ENCODE assay signal across 9 cellular contexts in genomic region chr2:171347591-171348032, GRCh38.
DNase-seq lines count a peak whose midpoint lies in the region; ATAC-seq and TF ChIP-seq lines count a peak whose summit lies in the region.
"Had no signal": no experiment of that assay in that cellular context is flagged by ENCODE, and none has a peak within 500 bp of the region (broad histone marks: within the 10 kb centered on the region; RNA-seq: fewer than 3 reads in every experiment).

No MANE protein-coding gene starts in this region.

- peak overlapping the region; percentile 69 for H2BK120ac ChIP-seq in IMR-90 (ENCODE audit: low read depth, low read length)

- no peak for TF ChIP-seq RAD21 in IMR-90 (IDR thresholded peaks at IDR 0.05; ENCODE audit: low read length)

- peaks cover 1% of the 10 kb centered on the region for H3K36me3 Mint-ChIP-seq in central memory CD8-positive, alpha-beta T cell (ENCODE audit: insufficient read depth)

- DNase-seq in GF-D8 (lab: John Stamatoyannopoulos, UW) (peak; percentile 43), IMR-90 (peak; percentile 93), prostate gland (ENCODE audit: low spot score) (peak; percentile 22), inferior parietal cortex (ENCODE audit: extremely low spot score) (no peak)
- no peak for DNase-seq in central memory CD8-positive, alpha-beta T cell (ENCODE audit: low spot score in 2 of 2)

- peak overlapping the region; percentile 86 for H2BK5ac ChIP-seq in IMR-90 (ENCODE audit: low read depth, low read length, poor library complexity, severe bottlenecking)

- peak overlapping the region; percentile 41 for H3K27ac Mint-ChIP-seq in central memory CD8-positive, alpha-beta T cell (ENCODE audit: low read depth)

- dilution Hi-C loops in IMR-90 (cut with HindIII; ENCODE audit: low sequenced_read_pairs, unreplicated experiment), result no loop called here

- H3K9me3 ChIP-seq in IMR-90 (ENCODE audit: control insufficient read depth, insufficient read depth, low read length) (no peaks in the 10 kb centered on the region), prostate gland (no peaks in the 10 kb centered on the region)

- H2BK20ac ChIP-seq in IMR-90 (ENCODE audit: low read depth, low read length), result peak overlapping the region; percentile 85

- peak overlapping the region; percentile 57; the same call in 1 of the 2 replicates for H2AK5ac ChIP-seq in IMR-90 (ENCODE audit: low read depth, low read length)

- H2AFZ ChIP-seq in IMR-90 (replicated peaks; ENCODE audit: low read length, poor library complexity), result peak overlapping the region; percentile 69

- no peak overlapping the region for H3K4me3 Mint-ChIP-seq in central memory CD8-positive, alpha-beta T cell
- H3K4me3 Mint-ChIP-seq: neural crest cell had no signal

- H2AK9ac ChIP-seq in IMR-90 (replicated peaks; ENCODE audit: low read depth, low read length, poor library complexity), result peak overlapping the region; percentile 92

- TF ChIP-seq POLR2A in IMR-90 (IDR thresholded peaks at IDR 0.05; ENCODE audit: low read depth, low read length) (no peak), prostate gland (IDR thresholded peaks at IDR 0.05) (no peak)

- POLR2A ChIA-PET in IMR-90 (lab: Charles Lee; ENCODE audit: unreplicated experiment), result no interaction called here

- ATAC-seq in IMR-90 (ENCODE audit: low read depth) (peak; percentile 96), HG03196 (IDR thresholded peaks at IDR 0.05; ENCODE audit: unreplicated experiment) (no peak), GM21786 (IDR thresholded peaks at IDR 0.05; ENCODE audit: unreplicated experiment) (no peak), HG03159 (IDR thresholded peaks at IDR 0.05; ENCODE audit: unreplicated experiment) (no peak)
- ATAC-seq in central memory CD8-positive, alpha-beta T cell (replicated peaks; ENCODE audit: extremely low read depth, poor library complexity, severe bottlenecking), result no peak

- TF ChIP-seq CTCF in IMR-90 (conservative IDR thresholded peaks at IDR 0.05; ENCODE audit: low read depth, low read length) (no peak), prostate gland (IDR thresholded peaks at IDR 0.05) (no peak)

- peak overlapping the region; percentile 67; the same call in 1 of the 2 replicates for H3K18ac ChIP-seq in IMR-90 (ENCODE audit: low read depth, low read length)

- H4K5ac ChIP-seq in IMR-90 (ENCODE audit: low read depth, low read length), result peak overlapping the region; percentile 8; the same call in 1 of the 2 replicates

- peak overlapping the region; percentile 49; the same call in 1 of the 2 replicates for H3K23ac ChIP-seq in IMR-90 (ENCODE audit: low read depth, low read length)

- no CpG with 5 or more reads among the region's 3 CpGs for WGBS in IMR-90 (ENCODE audit: extremely low coverage in 2 of 2, insufficient read length in 1 of 2), 2 experiments
- 28% methylated on average over 3 of the region's 3 CpGs for WGBS in prostate gland

- no TSS peak for BruUV-seq in IMR-90 (replicated peaks; lab: Mats Ljungman, UMichigan)

- H3K4me1 Mint-ChIP-seq in central memory CD8-positive, alpha-beta T cell, result peaks cover 21% of the 10 kb centered on the region
- H3K4me1 Mint-ChIP-seq: neural crest cell had no signal

- H3K4me1 ChIP-seq in IMR-90 (ENCODE audit: control insufficient read depth, insufficient read depth, low read length) (peaks cover 11% of the 10 kb centered on the region), prostate gland (replicated peaks) (peaks cover 8% of the 10 kb centered on the region)

- no peaks in the 10 kb centered on the region for H4K20me1 ChIP-seq in IMR-90 (ENCODE audit: insufficient read depth, low read length)

- H3K9ac ChIP-seq in IMR-90 (ENCODE audit: low read depth, low read length), result no peak overlapping the region

- no peak overlapping the region for H3K56ac ChIP-seq in IMR-90 (ENCODE audit: extremely low read depth, insufficient read depth, low read length)

- H3K4me3 ChIP-seq in IMR-90 (ENCODE audit: insufficient read depth, low read depth, low read length) (no peak overlapping the region), prostate gland (no peak overlapping the region)

- peak overlapping the region; percentile 82 for H3K4me2 ChIP-seq in IMR-90 (ENCODE audit: low read depth, low read length)

- H3K4ac ChIP-seq in IMR-90 (ENCODE audit: low read depth, low read length), result peak overlapping the region; percentile 64

- peaks cover 13% of the 10 kb centered on the region; the same call in 1 of the 2 replicates for H3K9me1 ChIP-seq in IMR-90 (ENCODE audit: insufficient read depth, low read length)

- H3K27me3 Mint-ChIP-seq in central memory CD8-positive, alpha-beta T cell, result no peaks in the 10 kb centered on the region

- in situ Hi-C loops in IMR-90 (cut with MboI; ENCODE audit: low sequenced_read_pairs), result no loop called here

- peaks cover 0 to 10% of the 10 kb centered on the region in 2 experiments; a peak in 1 of 4 replicates for H3K79me1 ChIP-seq in IMR-90 (ENCODE audit: low read depth in 1 of 2, low read length in 2 of 2)

- H3K27ac ChIP-seq in IMR-90 (ENCODE audit: insufficient read depth, low read length), result peak overlapping the region; percentile 19; the same call in 1 of the 2 replicates
- peak overlapping the region; percentile 36 to 49 for H3K27ac ChIP-seq in prostate gland

- intact Hi-C loops in IMR-90 (cut with micrococcal nuclease) (loop anchor here (5.0 kb wide), 1 partner anchor 65 kb away; no protein-coding TSS in a partner anchor), prostate gland (cut with DNase I) (loop anchor here (5.0 kb wide), 1 partner anchor 70 kb away; no protein-coding TSS in a partner anchor)

- CTCF ChIA-PET in IMR-90 (lab: Yijun Ruan, JAX), result interaction anchor here (0.6 to 1.3 kb wide), 4 partner anchors 30 to 823 kb away, joined by 3 to 4 read pairs (median 3); no protein-coding TSS in a partner anchor

- H3K9me3 Mint-ChIP-seq in central memory CD8-positive, alpha-beta T cell, result no peaks in the 10 kb centered on the region
- H3K9me3 Mint-ChIP-seq: neural crest cell had no signal

- H2BK15ac ChIP-seq in IMR-90 (ENCODE audit: low read depth, low read length), result peak overlapping the region; percentile 13; the same call in 1 of the 3 replicates

- H3K14ac ChIP-seq in IMR-90 (replicated peaks; ENCODE audit: low read depth, low read length), result peak overlapping the region; percentile 56

- H3K36me3 ChIP-seq in IMR-90 (ENCODE audit: control insufficient read depth, insufficient read depth, low read length) (no peaks in the 10 kb centered on the region), prostate gland (no peaks in the 10 kb centered on the region)

- 0 out of 2 replicates have a peak overlapping the region, but pooled peaks have one; percentile 61 for H4K91ac ChIP-seq in IMR-90 (ENCODE audit: insufficient read depth, low read depth, low read length)

- H4K8ac ChIP-seq in IMR-90 (ENCODE audit: low read depth in 2 of 2, low read length in 2 of 2), result peak overlapping the region in 1 of 2 experiments; percentile 76; a peak in 2 of 4 replicates

- H3K27me3 ChIP-seq in IMR-90 (ENCODE audit: control insufficient read depth, insufficient read depth, low read length), result no peaks in the 10 kb centered on the region
- H3K27me3 ChIP-seq in prostate gland (replicated peaks; ENCODE audit: insufficient read depth), result no peaks in the 10 kb centered on the region

TF ChIP-seq in IMR-90, 13 proteins besides CTCF, POLR2A, EP300 and RAD21:
- TF ChIP-seq USF2 (IDR thresholded peaks at IDR 0.05; ENCODE audit: low read depth, low read length), result 0 out of 2 replicates have a peak, but pooled peaks have one; percentile 11
- no peak for TF ChIP-seq FOS (IDR thresholded peaks at IDR 0.05; ENCODE audit: low read depth, low read length)
- no peak for TF ChIP-seq CEBPB (IDR thresholded peaks at IDR 0.05; ENCODE audit: low read depth, low read length)
- no peak for TF ChIP-seq CHD1 (IDR thresholded peaks at IDR 0.05; ENCODE audit: low read depth, low read length)
- TF ChIP-seq NFE2L2 (IDR thresholded peaks at IDR 0.05; ENCODE audit: low read depth, low read length), result no peak
- TF ChIP-seq MAZ (IDR thresholded peaks at IDR 0.05; ENCODE audit: borderline replicate concordance, low read depth, low read length), result no peak
- no peak for TF ChIP-seq SMC3 (IDR thresholded peaks at IDR 0.05; ENCODE audit: low read depth, low read length)
- TF ChIP-seq ELK1 (IDR thresholded peaks at IDR 0.05; ENCODE audit: borderline replicate concordance, low read depth, low read length), result no peak
- TF ChIP-seq MAFK (IDR thresholded peaks at IDR 0.05; ENCODE audit: low read depth, low read length), result no peak
- TF ChIP-seq RCOR1 (IDR thresholded peaks at IDR 0.05; ENCODE audit: insufficient replicate concordance, low read length), result peak; percentile 50

Comparison
In these comparisons a context has a peak if more than half of its experiments do, and no peak if none do; other contexts are left out.
1. DNase-seq: peak in GF-D8 (single experiment), IMR-90 (single experiment) and prostate gland (single experiment); none in central memory CD8-positive, alpha-beta T cell (0 of 2) and inferior parietal cortex (single experiment).